Comparison of ENCODE assay signal across 8 cellular contexts in genomic region chr20:62793757-62794006, GRCh38. TPM values are rescaled to one million over a fixed set of nuclear protein-coding genes. Genes with fewer than 3 reads are reported as not detected.
DNase-seq lines count a peak whose midpoint lies in the region; ATAC-seq and TF ChIP-seq lines count a peak whose summit lies in the region.

No MANE protein-coding gene starts in this region.

- intact Hi-C loops in ascending aorta (cut with DNase I), result loop anchor here (1.0 to 10.0 kb wide), 12 partner anchors 11 to 1071 kb away; partner anchors contain the start of genes ABHD16B, ADRM1, CABLES2 and LSM14B
- intact Hi-C loops in upper lobe of right lung (cut with DNase I), result no loop called here

- H3K9me3 ChIP-seq in ascending aorta (no peaks in the 10 kb centered on the region), mesenchymal stem cell (ENCODE audit: control insufficient read depth, low read length) (no peaks in the 10 kb centered on the region), upper lobe of right lung (no peaks in the 10 kb centered on the region)

- H2AK5ac ChIP-seq in mesenchymal stem cell (ENCODE audit: low read length, severe bottlenecking), result peak overlapping the region; percentile 38

- peak overlapping the region; percentile 20 for H2BK5ac ChIP-seq in mesenchymal stem cell (ENCODE audit: low read depth, low read length, poor library complexity, severe bottlenecking)

- peak overlapping the region; percentile 82 to 96 for H2BK12ac ChIP-seq in mesenchymal stem cell (ENCODE audit: low read length in 2 of 2)

- peak overlapping the region in 1 of 2 experiments; percentile 87 for H3K14ac ChIP-seq in mesenchymal stem cell (ENCODE audit: low read length in 2 of 2)

- H3K4me1 ChIP-seq in ascending aorta, result peaks cover 4 to 15% of the 10 kb centered on the region in 2 donors
- H3K4me1 ChIP-seq in mesenchymal stem cell (ENCODE audit: control insufficient read depth, insufficient read depth, low read depth, low read length), result peaks cover 50% of the 10 kb centered on the region
- peaks cover 17% of the 10 kb centered on the region for H3K4me1 ChIP-seq in upper lobe of right lung

- peaks cover 12% of the 10 kb centered on the region for H3K79me1 ChIP-seq in mesenchymal stem cell (replicated peaks; ENCODE audit: low read length, poor library complexity, severe bottlenecking)

- peak overlapping the region in 1 of 2 experiments; percentile 14 for H3K23ac ChIP-seq in mesenchymal stem cell (ENCODE audit: low read length in 2 of 2)

- 55% methylated on average over 7 of the region's 7 CpGs for WGBS in mesenchymal stem cell

- ATAC-seq in upper lobe of right lung, result no peak
- ATAC-seq in GM19395 (IDR thresholded peaks at IDR 0.05; ENCODE audit: unreplicated experiment), result no peak
- ATAC-seq in HG02938 (IDR thresholded peaks at IDR 0.05; ENCODE audit: unreplicated experiment), result no peak

- peak overlapping the region; percentile 86 for H3K4me3 Mint-ChIP-seq in activated naive CD4-positive, alpha-beta T cell treated with anti-CD3 and anti-CD28 coated beads, Interleukin-2, amount 50 U/mL, for 24 hours

- H3K27me3 ChIP-seq in ascending aorta (no peaks in the 10 kb centered on the region), mesenchymal stem cell (ENCODE audit: control insufficient read depth in 1 of 2, insufficient read depth in 1 of 2, low read length in 2 of 2) (peaks cover 7 to 15% of the 10 kb centered on the region in 2 experiments), upper lobe of right lung (no peaks in the 10 kb centered on the region)

- peak overlapping the region; percentile 39 for H2BK120ac ChIP-seq in mesenchymal stem cell (ENCODE audit: low read depth, low read length)

- H2AFZ ChIP-seq in mesenchymal stem cell (ENCODE audit: low read depth, low read length), result peak overlapping the region; percentile 79

- peak overlapping the region; percentile 81 for H3K27ac Mint-ChIP-seq in activated naive CD4-positive, alpha-beta T cell treated with anti-CD3 and anti-CD28 coated beads, Interleukin-2, amount 50 U/mL, for 24 hours

- peak overlapping the region; percentile 65 for H2BK15ac ChIP-seq in mesenchymal stem cell (ENCODE audit: low read depth, poor library complexity, severe bottlenecking)

- peaks cover 1% of the 10 kb centered on the region for H3K36me3 Mint-ChIP-seq in activated naive CD4-positive, alpha-beta T cell treated with anti-CD3 and anti-CD28 coated beads, Interleukin-2, amount 50 U/mL, for 24 hours

- peak overlapping the region; percentile 93 to 96 for H3K4ac ChIP-seq in mesenchymal stem cell (ENCODE audit: low read depth in 1 of 2, low read length in 2 of 2)

- peak overlapping the region; percentile 82 for H3K9ac ChIP-seq in mesenchymal stem cell (ENCODE audit: low read length)

- H3K4me1 Mint-ChIP-seq in activated naive CD4-positive, alpha-beta T cell treated with anti-CD3 and anti-CD28 coated beads, Interleukin-2, amount 50 U/mL, for 24 hours, result peaks cover 41% of the 10 kb centered on the region

- peak overlapping the region; percentile 26 for H3K4me2 ChIP-seq in mesenchymal stem cell (ENCODE audit: low read length, poor library complexity, severe bottlenecking)

- peak overlapping the region; percentile 99 for H4K91ac ChIP-seq in mesenchymal stem cell (ENCODE audit: low read length)

- peak overlapping the region; percentile 99 for H4K8ac ChIP-seq in mesenchymal stem cell (ENCODE audit: low read length)

- DNase-seq in activated naive CD4-positive, alpha-beta T cell treated with Interleukin-2 at 50 U/mL for 16 hours, result no peak
- DNase-seq in ascending aorta (ENCODE audit: low spot score in 2 of 2), result no peak
- DNase-seq in mesenchymal stem cell, result no peak
- no peak for DNase-seq in upper lobe of right lung
- no peak for DNase-seq in NCI-H2029 treated with DMSO at 0.1 percent for 48 hours (lab: John Stamatoyannopoulos, UW)

- H3K27ac ChIP-seq in ascending aorta (peak overlapping the region; percentile 87 to 94), mesenchymal stem cell (ENCODE audit: low read length, poor library complexity, severe bottlenecking) (peak overlapping the region; percentile 8), upper lobe of right lung (peak overlapping the region; percentile 94)

- TF ChIP-seq CTCF in ascending aorta (IDR thresholded peaks at IDR 0.05), result no peak
- no peak for TF ChIP-seq CTCF in upper lobe of right lung (IDR thresholded peaks at IDR 0.05)

- H3K27me3 Mint-ChIP-seq in activated naive CD4-positive, alpha-beta T cell treated with anti-CD3 and anti-CD28 coated beads, Interleukin-2, amount 50 U/mL, for 24 hours, result no peaks in the 10 kb centered on the region

- no peaks in the 10 kb centered on the region for H3K9me3 Mint-ChIP-seq in activated naive CD4-positive, alpha-beta T cell treated with anti-CD3 and anti-CD28 coated beads, Interleukin-2, amount 50 U/mL, for 24 hours

- H3K18ac ChIP-seq in mesenchymal stem cell (ENCODE audit: low read depth in 1 of 2, low read length in 2 of 2), result peak overlapping the region; percentile 96 to 97

- H3K36me3 ChIP-seq in ascending aorta (peaks cover 4 to 7% of the 10 kb centered on the region in 2 donors), mesenchymal stem cell (ENCODE audit: control insufficient read depth in 1 of 2, insufficient read depth in 2 of 2, low read depth in 1 of 2, low read length in 2 of 2) (peaks cover 13 to 17% of the 10 kb centered on the region in 2 experiments), upper lobe of right lung (peaks cover 1% of the 10 kb centered on the region)

- H3K4me3 ChIP-seq in ascending aorta (peak overlapping the region; percentile 43 to 62), mesenchymal stem cell (ENCODE audit: insufficient read depth in 1 of 2, low read depth in 1 of 2, low read length in 2 of 2) (peak overlapping the region; percentile 5 to 69), upper lobe of right lung (peak overlapping the region; percentile 49)

RNA-seq across cellular contexts. Expression of gene MRGBP, which starts 2.6 kb away (rescaled TPM):
- total RNA-seq in ascending aorta (5.7 TPM), upper lobe of right lung (8.8 TPM)
- 14.2 TPM for polyA plus RNA-seq in mesenchymal stem cell (2013, experiment 1 of 2)
- 14.5 TPM for polyA plus RNA-seq in mesenchymal stem cell (2013, experiment 2 of 2)

RNA-seq across cellular contexts. Expression of gene OGFR, which starts 11.0 kb away (rescaled TPM):
- total RNA-seq in ascending aorta (77.4 TPM), upper lobe of right lung (58.2 TPM)
- 28.3 TPM for polyA plus RNA-seq in mesenchymal stem cell (2013, experiment 1 of 2)
- 27.4 TPM for polyA plus RNA-seq in mesenchymal stem cell (2013, experiment 2 of 2)

RNA-seq across cellular contexts. Expression of gene COL9A3, which starts 23.2 kb away (rescaled TPM):
- total RNA-seq in ascending aorta (13.8 TPM), upper lobe of right lung (1.1 TPM)
- polyA plus RNA-seq in mesenchymal stem cell (2013, experiment 1 of 2), result 0.79 TPM
- 0.44 TPM for polyA plus RNA-seq in mesenchymal stem cell (2013, experiment 2 of 2)

Comparison
In these comparisons a context has a peak if more than half of its experiments do, and no peak if none do; other contexts are left out.
1. H3K27ac ChIP-seq: peak in every context shown above with its lines; median percentile 94 in upper lobe of right lung; 90 in ascending aorta; 8 in mesenchymal stem cell.